Comparison of ENCODE assay signal across 20 cellular contexts in the genomic region with DNA sequence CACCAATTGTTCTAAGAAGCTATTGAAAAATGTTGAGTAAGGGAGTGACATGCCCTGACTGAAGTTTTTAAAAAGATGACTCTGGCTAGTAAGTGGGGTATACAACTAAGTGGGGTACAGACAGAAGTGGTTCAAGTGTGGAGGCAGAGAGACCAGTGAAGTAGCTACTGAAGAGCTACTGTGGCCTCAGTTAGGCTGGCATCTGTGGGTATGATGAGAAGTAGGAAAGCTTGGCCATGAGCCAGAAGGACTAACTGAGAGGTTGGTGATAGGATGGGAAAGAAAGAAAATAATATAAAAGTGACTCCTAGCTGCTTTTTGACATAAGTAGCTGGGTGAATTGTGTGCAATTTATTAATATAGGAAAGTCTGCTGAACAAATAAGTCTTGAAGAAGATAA.
DNase-seq lines count a peak whose midpoint lies in the region; ATAC-seq and TF ChIP-seq lines count a peak whose summit lies in the region.
"Had no signal": no experiment of that assay in that cellular context is flagged by ENCODE, and none has a peak within 500 bp of the region (broad histone marks: within the 10 kb centered on the region; RNA-seq: fewer than 3 reads in every experiment).

No MANE protein-coding gene starts in this region.

- H3K9me3 ChIP-seq in SK-N-SH (no peaks in the 10 kb centered on the region), Panc1 (ENCODE audit: control insufficient read depth, insufficient read depth, low read depth, low read length) (no peaks in the 10 kb centered on the region)
- H3K9me3 ChIP-seq: BLaER1 treated with 17β-estradiol and CSF1 and Interleukin-3, amounts not matched to agents 10 nM and 100 nM; Caco-2 had no signal

- H3K79me2 ChIP-seq in SK-N-SH (ENCODE audit: insufficient read depth) = no peaks in the 10 kb centered on the region

- no peaks in the 10 kb centered on the region for H3K4me1 Mint-ChIP-seq in stimulated activated naive B cell treated with anti-CD40 and anti-IgM and Interleukin-4, amounts not matched to agents 10 μg/mL and 1 μg/mL and 100 μg/mL, for 72 hours
- H3K4me1 Mint-ChIP-seq: CD4-positive, alpha-beta memory T cell had no signal

- H3K27me3 ChIP-seq in SK-N-SH (ENCODE audit: insufficient read depth) (no peaks in the 10 kb centered on the region), Panc1 (ENCODE audit: control insufficient read depth, insufficient read depth, low read length) (no peaks in the 10 kb centered on the region)
- H3K27me3 ChIP-seq: BLaER1 treated with 17β-estradiol and CSF1 and Interleukin-3, amounts not matched to agents 10 nM and 100 nM had no signal

- POLR2A ChIA-PET in SK-N-SH (lab: Yijun Ruan, JAX) = no interaction called here
- POLR2A ChIA-PET in Panc1 (lab: Charles Lee) = no interaction called here

- no peaks in the 10 kb centered on the region for H3F3A ChIP-seq in SK-N-SH (replicated peaks; ENCODE audit: insufficient read depth)

- no TSS peak for BruUV-seq in Panc1 (replicated peaks; lab: Mats Ljungman, UMichigan)

- DNase-seq in DMS53 (lab: John Stamatoyannopoulos, UW) = peak; percentile 7
- no peak for DNase-seq in DMS53 treated with DMSO at 0.1 percent for 48 hours (lab: John Stamatoyannopoulos, UW; ENCODE audit: unreplicated experiment)
- no peak for DNase-seq in SK-N-SH
- DNase-seq in Panc1 (ENCODE audit: low read depth, low spot score) = no peak
- DNase-seq in sciatic nerve (ENCODE audit: low spot score) = no peak
- no peak for DNase-seq in SIG-M5 (lab: John Stamatoyannopoulos, UW)
- DNase-seq in stimulated activated naive B cell treated with anti-CD40 and anti-IgM and Interleukin-4, amounts not matched to agents 10 μg/mL and 1 μg/mL and 100 μg/mL, for 72 hours = no peak
- DNase-seq: ACHN; Caco-2; CD4-positive, alpha-beta memory T cell; HFFc6; Kasumi-1; NCI-H146; NCI-H2029; NCI-H774; PC-9; T-helper 1 cell had no signal

- TF ChIP-seq CTCF in SK-N-SH (IDR thresholded peaks at IDR 0.05) (no peak), Panc1 (IDR thresholded peaks at IDR 0.05) (no peak)

- H3K36me3 ChIP-seq in SK-N-SH (replicated peaks in 1 of 2; ENCODE audit: control insufficient read depth in 1 of 2, insufficient read depth in 2 of 2, low read length in 1 of 2) = peaks cover 0 to 38% of the 10 kb centered on the region in 2 experiments
- no peaks in the 10 kb centered on the region for H3K36me3 ChIP-seq in Panc1 (ENCODE audit: control insufficient read depth, insufficient read depth, low read length)
- H3K36me3 ChIP-seq: BLaER1 treated with 17β-estradiol and CSF1 and Interleukin-3, amounts not matched to agents 10 nM and 100 nM had no signal

- TF ChIP-seq RAD21 in SK-N-SH (IDR thresholded peaks at IDR 0.05; ENCODE audit: low read length) = no peak

- H3K27ac ChIP-seq in SK-N-SH (ENCODE audit: low read depth in 2 of 2, low read length in 1 of 2) (no peak overlapping the region), Panc1 (ENCODE audit: low read length) (peak overlapping the region; percentile 66)
- H3K27ac ChIP-seq: 22Rv1; BLaER1 treated with 17β-estradiol and CSF1 and Interleukin-3, amounts not matched to agents 10 nM and 100 nM; PC-9 had no signal

- no peak overlapping the region for H3K9ac ChIP-seq in SK-N-SH
- H3K9ac ChIP-seq: BLaER1 treated with 17β-estradiol and CSF1 and Interleukin-3, amounts not matched to agents 10 nM and 100 nM had no signal

- no peaks in the 10 kb centered on the region for H3K9me3 Mint-ChIP-seq in stimulated activated naive B cell treated with anti-CD40 and anti-IgM and Interleukin-4, amounts not matched to agents 10 μg/mL and 1 μg/mL and 100 μg/mL, for 72 hours
- H3K9me3 Mint-ChIP-seq: HFFc6 had no signal

- no peaks in the 10 kb centered on the region for H3K9me2 ChIP-seq in SK-N-SH

- H3K4me1 ChIP-seq in SK-N-SH (ENCODE audit: control insufficient read depth in 1 of 2, insufficient read depth in 2 of 2, low read depth in 1 of 2, low read length in 1 of 2) (no peaks in the 10 kb centered on the region; a peak in 1 of 4 replicates), Panc1 (ENCODE audit: control insufficient read depth, insufficient read depth, low read length) (no peaks in the 10 kb centered on the region; the same call in 1 of the 2 replicates)
- H3K4me1 ChIP-seq: BLaER1 treated with 17β-estradiol and CSF1 and Interleukin-3, amounts not matched to agents 10 nM and 100 nM; Caco-2 had no signal

- H2AFZ ChIP-seq in SK-N-SH (ENCODE audit: low read depth) = no peak overlapping the region
- H2AFZ ChIP-seq: PC-9 had no signal

- no peaks in the 10 kb centered on the region for H4K20me1 ChIP-seq in SK-N-SH (ENCODE audit: insufficient read depth)
- H4K20me1 ChIP-seq: BLaER1 treated with 17β-estradiol and CSF1 and Interleukin-3, amounts not matched to agents 10 nM and 100 nM had no signal

- no peak overlapping the region for H3K4me2 ChIP-seq in SK-N-SH
- H3K4me2 ChIP-seq: BLaER1 treated with 17β-estradiol and CSF1 and Interleukin-3, amounts not matched to agents 10 nM and 100 nM; PC-9 had no signal

- intact Hi-C loops in Panc1 (cut with micrococcal nuclease; ENCODE audit: unreplicated experiment) (no loop called here), sciatic nerve (cut with DNase I) (no loop called here)

- H3K27ac Mint-ChIP-seq in stimulated activated naive B cell treated with anti-CD40 and anti-IgM and Interleukin-4, amounts not matched to agents 10 μg/mL and 1 μg/mL and 100 μg/mL, for 72 hours = no peak overlapping the region
- H3K27ac Mint-ChIP-seq: CD4-positive, alpha-beta memory T cell; HFFc6 had no signal

- H3K4me3 ChIP-seq in SK-N-SH (ENCODE audit: low read depth in 2 of 2, low read length in 1 of 2) (no peak overlapping the region), Panc1 (ENCODE audit: low read depth in 2 of 2, low read length in 2 of 2) (no peak overlapping the region)
- H3K4me3 ChIP-seq: BLaER1 treated with 17β-estradiol and CSF1 and Interleukin-3, amounts not matched to agents 10 nM and 100 nM; PC-9 had no signal

- H3K27me3 Mint-ChIP-seq in stimulated activated naive B cell treated with anti-CD40 and anti-IgM and Interleukin-4, amounts not matched to agents 10 μg/mL and 1 μg/mL and 100 μg/mL, for 72 hours = no peaks in the 10 kb centered on the region
- H3K27me3 Mint-ChIP-seq: CD4-positive, alpha-beta memory T cell had no signal

- in situ Hi-C loops in Panc1 (cut with HindIII; ENCODE audit: low pct_unique_long_range_greater_than_20kb, low sequenced_read_pairs) = no loop called here

- H3K4me3 Mint-ChIP-seq in stimulated activated naive B cell treated with anti-CD40 and anti-IgM and Interleukin-4, amounts not matched to agents 10 μg/mL and 1 μg/mL and 100 μg/mL, for 72 hours = no peak overlapping the region
- H3K4me3 Mint-ChIP-seq: CD4-positive, alpha-beta memory T cell; HFFc6 had no signal

- TF ChIP-seq EP300 in SK-N-SH (IDR thresholded peaks at IDR 0.05; ENCODE audit: borderline replicate concordance in 1 of 2, low read depth in 1 of 2, low read length in 1 of 2) = no peak

- no peaks in the 10 kb centered on the region for H3K36me3 Mint-ChIP-seq in stimulated activated naive B cell treated with anti-CD40 and anti-IgM and Interleukin-4, amounts not matched to agents 10 μg/mL and 1 μg/mL and 100 μg/mL, for 72 hours
- H3K36me3 Mint-ChIP-seq: CD4-positive, alpha-beta memory T cell had no signal

- CTCF ChIA-PET in SK-N-SH (lab: Yijun Ruan, JAX) (interaction anchor here (0.8 to 2.4 kb wide), 5 partner anchors 10 to 1076 kb away, joined by 3 to 10 read pairs (median 9); no protein-coding TSS in a partner anchor), Panc1 (lab: Charles Lee) (no interaction called here)

- ATAC-seq in SK-N-SH treated with all-trans-retinoic acid at 6 μM for 48 hours (no peak), Panc1 (no peak), sciatic nerve (no peak)
- ATAC-seq in stimulated activated naive B cell treated with anti-CD40 and anti-IgM and Interleukin-4, amounts not matched to agents 10 μg/mL and 1 μg/mL and 100 μg/mL, for 72 hours (replicated peaks) = no peak

TF ChIP-seq in SK-N-SH, 30 proteins besides CTCF, POLR2A, EP300 and RAD21:
- 0 out of 2 replicates have a peak, but pooled peaks have one; percentile 10 for TF ChIP-seq NFIC (IDR thresholded peaks at IDR 0.05; ENCODE audit: borderline replicate concordance)
- TF ChIP-seq RXRA (IDR thresholded peaks at IDR 0.05; ENCODE audit: borderline replicate concordance, low read depth) = no peak

TF ChIP-seq in SK-N-SH treated with all-trans-retinoic acid at 6 μM for 48 hours, 23 proteins besides CTCF, POLR2A, EP300 and RAD21 (continues in another document):
- TF ChIP-seq ARNTL (CRISPR knock-in tag; IDR thresholded peaks at IDR 0.05; ENCODE audit: borderline replicate concordance, low read depth) (no peak), ZFP30 (CRISPR knock-in tag; IDR thresholded peaks at IDR 0.05) (no peak), SNAI2 (CRISPR knock-in tag; IDR thresholded peaks at IDR 0.05) (no peak), ESRRG (CRISPR knock-in tag; IDR thresholded peaks at IDR 0.05) (no peak), PPARA (CRISPR knock-in tag; IDR thresholded peaks at IDR 0.05; ENCODE audit: borderline replicate concordance) (no peak), TOX (CRISPR knock-in tag; IDR thresholded peaks at IDR 0.05; ENCODE audit: borderline replicate concordance) (no peak), OSR1 (CRISPR knock-in tag; IDR thresholded peaks at IDR 0.05) (no peak)
- TF ChIP-seq, protein P1, sequence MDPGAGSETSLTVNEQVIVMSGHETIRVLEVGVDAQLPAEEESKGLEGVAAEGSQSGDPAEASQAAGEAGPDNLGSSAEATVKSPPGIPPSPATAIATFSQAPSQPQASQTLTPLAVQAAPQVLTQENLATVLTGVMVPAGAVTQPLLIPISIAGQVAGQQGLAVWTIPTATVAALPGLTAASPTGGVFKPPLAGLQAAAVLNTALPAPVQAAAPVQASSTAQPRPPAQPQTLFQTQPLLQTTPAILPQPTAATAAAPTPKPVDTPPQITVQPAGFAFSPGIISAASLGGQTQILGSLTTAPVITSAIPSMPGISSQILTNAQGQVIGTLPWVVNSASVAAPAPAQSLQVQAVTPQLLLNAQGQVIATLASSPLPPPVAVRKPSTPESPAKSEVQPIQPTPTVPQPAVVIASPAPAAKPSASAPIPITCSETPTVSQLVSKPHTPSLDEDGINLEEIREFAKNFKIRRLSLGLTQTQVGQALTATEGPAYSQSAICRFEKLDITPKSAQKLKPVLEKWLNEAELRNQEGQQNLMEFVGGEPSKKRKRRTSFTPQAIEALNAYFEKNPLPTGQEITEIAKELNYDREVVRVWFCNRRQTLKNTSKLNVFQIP (CRISPR knock-in tag; IDR thresholded peaks at IDR 0.05; ENCODE audit: borderline replicate concordance, low read depth) = no peak
- TF ChIP-seq, protein P2, sequence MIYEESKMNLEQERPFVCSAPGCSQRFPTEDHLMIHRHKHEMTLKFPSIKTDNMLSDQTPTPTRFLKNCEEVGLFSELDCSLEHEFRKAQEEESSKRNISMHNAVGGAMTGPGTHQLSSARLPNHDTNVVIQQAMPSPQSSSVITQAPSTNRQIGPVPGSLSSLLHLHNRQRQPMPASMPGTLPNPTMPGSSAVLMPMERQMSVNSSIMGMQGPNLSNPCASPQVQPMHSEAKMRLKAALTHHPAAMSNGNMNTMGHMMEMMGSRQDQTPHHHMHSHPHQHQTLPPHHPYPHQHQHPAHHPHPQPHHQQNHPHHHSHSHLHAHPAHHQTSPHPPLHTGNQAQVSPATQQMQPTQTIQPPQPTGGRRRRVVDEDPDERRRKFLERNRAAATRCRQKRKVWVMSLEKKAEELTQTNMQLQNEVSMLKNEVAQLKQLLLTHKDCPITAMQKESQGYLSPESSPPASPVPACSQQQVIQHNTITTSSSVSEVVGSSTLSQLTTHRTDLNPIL (CRISPR knock-in tag; IDR thresholded peaks at IDR 0.05; ENCODE audit: low read depth) = no peak
